In the genomic region with DNA sequence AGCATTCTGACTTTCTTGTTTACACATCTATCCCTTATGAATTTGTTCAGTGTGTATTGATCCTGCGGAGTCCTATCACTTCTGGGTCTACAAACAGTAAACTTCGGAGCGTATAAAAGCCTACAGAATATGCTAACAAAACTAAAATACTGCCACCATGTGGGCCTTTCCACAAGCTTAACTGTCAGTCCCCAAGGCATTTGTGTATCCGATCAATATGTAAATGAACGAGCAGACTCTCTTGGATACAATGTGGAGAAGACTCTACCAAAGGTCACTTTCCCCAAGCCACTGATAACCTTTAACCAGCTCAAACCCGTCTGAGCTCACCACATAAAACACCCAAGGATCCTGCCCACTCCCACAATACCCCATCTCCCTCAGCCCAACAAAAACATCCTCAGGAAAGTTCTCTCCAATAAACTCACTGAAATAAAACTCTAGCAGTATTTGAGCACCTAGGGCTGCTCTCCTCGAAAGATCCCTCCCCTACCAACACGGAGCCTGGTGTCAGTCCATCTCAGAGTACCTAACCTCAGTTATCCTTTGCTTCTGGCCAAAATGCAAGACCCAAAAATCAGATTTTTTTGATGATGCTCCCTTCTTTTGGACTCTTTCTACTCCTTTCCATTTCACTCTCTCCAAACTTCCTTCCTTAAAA, we compare ENCODE assay signal across 2 cellular contexts.
TF ChIP-seq lines count a peak whose summit lies in the region.

No MANE protein-coding gene starts in this region.

TF ChIP-seq in K562, 482 proteins besides CTCF, POLR2A, EP300 and RAD21 (continued from another document):
- TF ChIP-seq, protein P1, sequence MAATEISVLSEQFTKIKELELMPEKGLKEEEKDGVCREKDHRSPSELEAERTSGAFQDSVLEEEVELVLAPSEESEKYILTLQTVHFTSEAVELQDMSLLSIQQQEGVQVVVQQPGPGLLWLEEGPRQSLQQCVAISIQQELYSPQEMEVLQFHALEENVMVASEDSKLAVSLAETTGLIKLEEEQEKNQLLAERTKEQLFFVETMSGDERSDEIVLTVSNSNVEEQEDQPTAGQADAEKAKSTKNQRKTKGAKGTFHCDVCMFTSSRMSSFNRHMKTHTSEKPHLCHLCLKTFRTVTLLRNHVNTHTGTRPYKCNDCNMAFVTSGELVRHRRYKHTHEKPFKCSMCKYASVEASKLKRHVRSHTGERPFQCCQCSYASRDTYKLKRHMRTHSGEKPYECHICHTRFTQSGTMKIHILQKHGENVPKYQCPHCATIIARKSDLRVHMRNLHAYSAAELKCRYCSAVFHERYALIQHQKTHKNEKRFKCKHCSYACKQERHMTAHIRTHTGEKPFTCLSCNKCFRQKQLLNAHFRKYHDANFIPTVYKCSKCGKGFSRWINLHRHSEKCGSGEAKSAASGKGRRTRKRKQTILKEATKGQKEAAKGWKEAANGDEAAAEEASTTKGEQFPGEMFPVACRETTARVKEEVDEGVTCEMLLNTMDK (IDR thresholded peaks at IDR 0.05; ENCODE audit: borderline replicate concordance, insufficient read depth, low read depth, low read length, poor library complexity, severe bottlenecking), result peak; percentile 44
- TF ChIP-seq ZNF41 (CRISPR knock-in tag; conservative IDR thresholded peaks at IDR 0.05) (no peak), SMARCE1 (IDR thresholded peaks at IDR 0.05) (peak; percentile 34; the same call in 1 of the 2 replicates)

TF ChIP-seq in liver, 16 proteins besides CTCF, POLR2A, EP300 and RAD21:
- TF ChIP-seq, protein P2, sequence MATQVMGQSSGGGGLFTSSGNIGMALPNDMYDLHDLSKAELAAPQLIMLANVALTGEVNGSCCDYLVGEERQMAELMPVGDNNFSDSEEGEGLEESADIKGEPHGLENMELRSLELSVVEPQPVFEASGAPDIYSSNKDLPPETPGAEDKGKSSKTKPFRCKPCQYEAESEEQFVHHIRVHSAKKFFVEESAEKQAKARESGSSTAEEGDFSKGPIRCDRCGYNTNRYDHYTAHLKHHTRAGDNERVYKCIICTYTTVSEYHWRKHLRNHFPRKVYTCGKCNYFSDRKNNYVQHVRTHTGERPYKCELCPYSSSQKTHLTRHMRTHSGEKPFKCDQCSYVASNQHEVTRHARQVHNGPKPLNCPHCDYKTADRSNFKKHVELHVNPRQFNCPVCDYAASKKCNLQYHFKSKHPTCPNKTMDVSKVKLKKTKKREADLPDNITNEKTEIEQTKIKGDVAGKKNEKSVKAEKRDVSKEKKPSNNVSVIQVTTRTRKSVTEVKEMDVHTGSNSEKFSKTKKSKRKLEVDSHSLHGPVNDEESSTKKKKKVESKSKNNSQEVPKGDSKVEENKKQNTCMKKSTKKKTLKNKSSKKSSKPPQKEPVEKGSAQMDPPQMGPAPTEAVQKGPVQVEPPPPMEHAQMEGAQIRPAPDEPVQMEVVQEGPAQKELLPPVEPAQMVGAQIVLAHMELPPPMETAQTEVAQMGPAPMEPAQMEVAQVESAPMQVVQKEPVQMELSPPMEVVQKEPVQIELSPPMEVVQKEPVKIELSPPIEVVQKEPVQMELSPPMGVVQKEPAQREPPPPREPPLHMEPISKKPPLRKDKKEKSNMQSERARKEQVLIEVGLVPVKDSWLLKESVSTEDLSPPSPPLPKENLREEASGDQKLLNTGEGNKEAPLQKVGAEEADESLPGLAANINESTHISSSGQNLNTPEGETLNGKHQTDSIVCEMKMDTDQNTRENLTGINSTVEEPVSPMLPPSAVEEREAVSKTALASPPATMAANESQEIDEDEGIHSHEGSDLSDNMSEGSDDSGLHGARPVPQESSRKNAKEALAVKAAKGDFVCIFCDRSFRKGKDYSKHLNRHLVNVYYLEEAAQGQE (IDR thresholded peaks at IDR 0.05), result no peak
- TF ChIP-seq TAF1 (conservative IDR thresholded peaks at IDR 0.05) (no peak), EGR1 (IDR thresholded peaks at IDR 0.05; ENCODE audit: low read depth in 2 of 2) (no peak), NR2F2 (IDR thresholded peaks at IDR 0.05) (peak; percentile 54), YY1 (IDR thresholded peaks at IDR 0.05) (peak; percentile 71), FOXA2 (IDR thresholded peaks at IDR 0.05) (no peak), HNF4G (IDR thresholded peaks at IDR 0.05) (no peak), FOXA1 (IDR thresholded peaks at IDR 0.05) (no peak), HNF4A (conservative IDR thresholded peaks at IDR 0.05) (peak; percentile 67 to 79), RXRA (IDR thresholded peaks at IDR 0.05) (peak; percentile 63 to 80), JUND (IDR thresholded peaks at IDR 0.05) (no peak), SP1 (IDR thresholded peaks at IDR 0.05) (peak; percentile 42), GABPA (IDR thresholded peaks at IDR 0.05 in 1 of 2, conservative IDR thresholded peaks at IDR 0.05 in 1 of 2) (no peak)
- TF ChIP-seq, protein P3, sequence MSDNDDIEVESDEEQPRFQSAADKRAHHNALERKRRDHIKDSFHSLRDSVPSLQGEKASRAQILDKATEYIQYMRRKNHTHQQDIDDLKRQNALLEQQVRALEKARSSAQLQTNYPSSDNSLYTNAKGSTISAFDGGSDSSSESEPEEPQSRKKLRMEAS (IDR thresholded peaks at IDR 0.05), result peak; percentile 31
- TF ChIP-seq, protein P4, sequence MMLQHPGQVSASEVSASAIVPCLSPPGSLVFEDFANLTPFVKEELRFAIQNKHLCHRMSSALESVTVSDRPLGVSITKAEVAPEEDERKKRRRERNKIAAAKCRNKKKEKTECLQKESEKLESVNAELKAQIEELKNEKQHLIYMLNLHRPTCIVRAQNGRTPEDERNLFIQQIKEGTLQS (IDR thresholded peaks at IDR 0.05), result no peak
- TF ChIP-seq, protein P5, sequence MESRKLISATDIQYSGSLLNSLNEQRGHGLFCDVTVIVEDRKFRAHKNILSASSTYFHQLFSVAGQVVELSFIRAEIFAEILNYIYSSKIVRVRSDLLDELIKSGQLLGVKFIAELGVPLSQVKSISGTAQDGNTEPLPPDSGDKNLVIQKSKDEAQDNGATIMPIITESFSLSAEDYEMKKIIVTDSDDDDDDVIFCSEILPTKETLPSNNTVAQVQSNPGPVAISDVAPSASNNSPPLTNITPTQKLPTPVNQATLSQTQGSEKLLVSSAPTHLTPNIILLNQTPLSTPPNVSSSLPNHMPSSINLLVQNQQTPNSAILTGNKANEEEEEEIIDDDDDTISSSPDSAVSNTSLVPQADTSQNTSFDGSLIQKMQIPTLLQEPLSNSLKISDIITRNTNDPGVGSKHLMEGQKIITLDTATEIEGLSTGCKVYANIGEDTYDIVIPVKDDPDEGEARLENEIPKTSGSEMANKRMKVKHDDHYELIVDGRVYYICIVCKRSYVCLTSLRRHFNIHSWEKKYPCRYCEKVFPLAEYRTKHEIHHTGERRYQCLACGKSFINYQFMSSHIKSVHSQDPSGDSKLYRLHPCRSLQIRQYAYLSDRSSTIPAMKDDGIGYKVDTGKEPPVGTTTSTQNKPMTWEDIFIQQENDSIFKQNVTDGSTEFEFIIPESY (IDR thresholded peaks at IDR 0.05), result peak; percentile 9
TF ChIP-seq in liver: peak in this region for 7.
